ENCODE assay signal across 11 cellular contexts in genomic region chr4:137541866-137542648, GRCh38. TPM values are rescaled to one million over a fixed set of nuclear protein-coding genes. Genes with fewer than 3 reads are reported as not detected.
DNase-seq lines count a peak whose midpoint lies in the region; ATAC-seq and TF ChIP-seq lines count a peak whose summit lies in the region.
"Had no signal": no experiment of that assay in that cellular context is flagged by ENCODE, and none has a peak within 500 bp of the region (broad histone marks: within the 10 kb centered on the region; RNA-seq: fewer than 3 reads in every experiment).

No MANE protein-coding gene starts in this region.

- H3K36me3 ChIP-seq in iPS-18a (ENCODE audit: control insufficient read depth, low read depth, low read length) (no peaks in the 10 kb centered on the region), skeletal muscle tissue (ENCODE audit: control insufficient read depth in 3 of 3, insufficient read depth in 3 of 3, low read length in 3 of 3) (no peaks in the 10 kb centered on the region), Karpas-422 (ENCODE audit: insufficient read depth, low read length) (no peaks in the 10 kb centered on the region)

- H3K9me3 ChIP-seq in iPS-18a (ENCODE audit: control insufficient read depth, low read depth, low read length) (no peaks in the 10 kb centered on the region), skeletal muscle tissue (ENCODE audit: control insufficient read depth in 3 of 3, low read length in 3 of 3) (no peaks in the 10 kb centered on the region), Karpas-422 (ENCODE audit: low read length) (peaks cover 3% of the 10 kb centered on the region; the same call in 1 of the 2 replicates)

- H3K36me3 Mint-ChIP-seq in WTC11, result no peaks in the 10 kb centered on the region
- H3K36me3 Mint-ChIP-seq: activated CD4-positive, alpha-beta memory T cell treated with anti-CD3 and anti-CD28 coated beads for 36 hours; activated naive CD4-positive, alpha-beta T cell treated with anti-CD3 and anti-CD28 coated beads, Interleukin-2, amount 50 U/mL, for 72 hours had no signal

- H3K9me3 Mint-ChIP-seq in WTC11, result peaks cover 3% of the 10 kb centered on the region; the same call in 1 of the 2 replicates
- H3K9me3 Mint-ChIP-seq: dendritic cell treated with granulocyte-macrophage colony-stimulating factor and Interleukin-4, amounts not matched to agents 40 ng/mL and 50 ng/mL, for 4 days had no signal

- peaks cover 62% of the 10 kb centered on the region for H3K4me1 Mint-ChIP-seq in WTC11

- DNase-seq in HFF-Myc (ENCODE audit: extremely low read depth, low read depth) (no peak), WTC11 (ENCODE audit: low spot score) (no peak), Karpas-422 (no peak), NCI-H446 (lab: John Stamatoyannopoulos, UW) (no peak), GM13977 (ENCODE audit: low spot score) (no peak)
- DNase-seq: activated CD4-positive, alpha-beta memory T cell treated with anti-CD3 and anti-CD28 coated beads for 36 hours had no signal

- H3K4me3 ChIP-seq in HFF-Myc (replicated peaks; ENCODE audit: low read depth, low read length) (peak overlapping the region; percentile 14; the same call in 1 of the 2 replicates), iPS-18a (ENCODE audit: low read length) (peak overlapping the region; percentile 4), skeletal muscle tissue (ENCODE audit: low read length in 3 of 3) (peak overlapping the region in 1 of 3 donors; percentile 59), Karpas-422 (ENCODE audit: low read length) (no peak overlapping the region)

- H2AFZ ChIP-seq in Karpas-422 (ENCODE audit: low read length), result no peak overlapping the region

- in situ Hi-C loops in GM13977 (cut with MboI; ENCODE audit: low pct_unique_long_range_greater_than_20kb, low sequenced_read_pairs, unreplicated experiment), result no loop called here

- no peaks in the 10 kb centered on the region for H3K27me3 ChIP-seq in iPS-18a (ENCODE audit: control insufficient read depth, insufficient read depth, low read length)
- no peaks in the 10 kb centered on the region for H3K27me3 ChIP-seq in skeletal muscle tissue (ENCODE audit: control insufficient read depth in 3 of 3, insufficient read depth in 3 of 3, low read length in 3 of 3)
- no peaks in the 10 kb centered on the region for H3K27me3 ChIP-seq in Karpas-422 (ENCODE audit: low read length)

- no peak overlapping the region for H3K9ac ChIP-seq in iPS-18a (ENCODE audit: low read length)
- H3K9ac ChIP-seq in skeletal muscle tissue (ENCODE audit: low read depth in 1 of 3, low read length in 3 of 3), result no peak overlapping the region
- H3K9ac ChIP-seq in Karpas-422 (ENCODE audit: low read length), result no peak overlapping the region

- no peak for TF ChIP-seq CTCF in HFF-Myc (IDR thresholded peaks at IDR 0.05; ENCODE audit: low read depth, low read length, missing control alignments)
- TF ChIP-seq CTCF in WTC11 (IDR thresholded peaks at IDR 0.05), result no peak
- no peak for TF ChIP-seq CTCF in GM13977 (IDR thresholded peaks at IDR 0.05; ENCODE audit: extremely low read depth, insufficient read depth, missing control alignments)

- H3K4me1 ChIP-seq in iPS-18a (ENCODE audit: control insufficient read depth, low read depth, low read length) (peaks cover 64% of the 10 kb centered on the region), skeletal muscle tissue (ENCODE audit: control insufficient read depth in 3 of 3, insufficient read depth in 3 of 3, low read length in 3 of 3) (peaks cover 0 to 9% (median 0%) of the 10 kb centered on the region in 3 donors), Karpas-422 (ENCODE audit: low read length) (no peaks in the 10 kb centered on the region)

- POLR2A ChIA-PET in WTC11 (lab: Charles Lee), result no interaction called here

- CTCF ChIA-PET in WTC11 (lab: Charles Lee), result no interaction called here

- peak overlapping the region; percentile 97; the same call in 1 of the 2 replicates for H3K27ac Mint-ChIP-seq in WTC11
- H3K27ac Mint-ChIP-seq: activated CD4-positive, alpha-beta memory T cell treated with anti-CD3 and anti-CD28 coated beads for 36 hours; activated naive CD4-positive, alpha-beta T cell treated with anti-CD3 and anti-CD28 coated beads, Interleukin-2, amount 50 U/mL, for 72 hours; dendritic cell treated with granulocyte-macrophage colony-stimulating factor and Interleukin-4, amounts not matched to agents 40 ng/mL and 50 ng/mL, for 4 days had no signal

- H3K27ac ChIP-seq in iPS-18a (ENCODE audit: low read length) (no peak overlapping the region), skeletal muscle tissue (ENCODE audit: low read depth, low read length) (peak overlapping the region; percentile 42), Karpas-422 (ENCODE audit: low read length) (no peak overlapping the region)

- ATAC-seq in WTC11, result no peak
- no peak for ATAC-seq in GM21515 (IDR thresholded peaks at IDR 0.05; ENCODE audit: unreplicated experiment)
- ATAC-seq: activated naive CD4-positive, alpha-beta T cell treated with anti-CD3 and anti-CD28 coated beads, Interleukin-2, amount 50 U/mL, for 72 hours had no signal

- no peak overlapping the region for H3K4me2 ChIP-seq in Karpas-422 (ENCODE audit: low read depth, low read length, poor library complexity, severe bottlenecking)

- H3K79me2 ChIP-seq in Karpas-422 (ENCODE audit: low read length), result no peaks in the 10 kb centered on the region

- H3K4me3 Mint-ChIP-seq in WTC11, result no peak overlapping the region
- H3K4me3 Mint-ChIP-seq: activated CD4-positive, alpha-beta memory T cell treated with anti-CD3 and anti-CD28 coated beads for 36 hours; dendritic cell treated with granulocyte-macrophage colony-stimulating factor and Interleukin-4, amounts not matched to agents 40 ng/mL and 50 ng/mL, for 4 days had no signal

- peaks cover 11% of the 10 kb centered on the region for H3K27me3 Mint-ChIP-seq in WTC11 (ENCODE audit: low read depth)
- H3K27me3 Mint-ChIP-seq: activated CD4-positive, alpha-beta memory T cell treated with anti-CD3 and anti-CD28 coated beads for 36 hours; dendritic cell treated with granulocyte-macrophage colony-stimulating factor and Interleukin-4, amounts not matched to agents 40 ng/mL and 50 ng/mL, for 4 days had no signal

- H4K20me1 ChIP-seq in Karpas-422 (ENCODE audit: insufficient read depth, low read depth, low read length), result no peaks in the 10 kb centered on the region

- H3K9me2 ChIP-seq in Karpas-422 (replicated peaks; ENCODE audit: insufficient read depth, low read length), result no peaks in the 10 kb centered on the region

TF ChIP-seq in WTC11, 78 proteins besides CTCF, POLR2A, EP300 and RAD21:
- TF ChIP-seq IRF1 (CRISPR knock-in tag; IDR thresholded peaks at IDR 0.05) (no peak), ZMAT4 (CRISPR knock-in tag; IDR thresholded peaks at IDR 0.05) (no peak), ZNF263 (CRISPR knock-in tag; IDR thresholded peaks at IDR 0.05; ENCODE audit: low read depth) (no peak), NR2C2 (CRISPR knock-in tag; IDR thresholded peaks at IDR 0.05) (no peak), ATF6 (CRISPR knock-in tag; IDR thresholded peaks at IDR 0.05) (no peak), ZNF121 (CRISPR knock-in tag; IDR thresholded peaks at IDR 0.05) (no peak), GTF2I (CRISPR knock-in tag; conservative IDR thresholded peaks at IDR 0.05) (no peak), RELA (CRISPR knock-in tag; IDR thresholded peaks at IDR 0.05; ENCODE audit: borderline replicate concordance) (no peak), CBFB (CRISPR knock-in tag; IDR thresholded peaks at IDR 0.05; ENCODE audit: low read depth) (no peak)
TF ChIP-seq in WTC11: peak in this region for 0.

RNA-seq across cellular contexts. Expression of gene PCDH18, which starts 9.8 kb away (rescaled TPM):
- 28.0 to 41.2 TPM (median 38.8 TPM) in 3 replicates for total RNA-seq in WTC11 (2021)
- 57.4 TPM for total RNA-seq in skeletal muscle tissue
- not detected in 2 replicates for total RNA-seq in Karpas-422 (2014; rRNA removed; shearing (Covaris generic); ENCODE audit: low replicate concordance)

Comparison
In these comparisons a context has a peak if more than half of its experiments do, and no peak if none do; other contexts are left out.
1. RNA of gene PCDH18, which starts 9.8 kb away (total RNA-seq): 57.4 TPM in skeletal muscle tissue (single experiment) and 28.0 to 41.2 TPM in WTC11; not detected in Karpas-422; every median in the first group is over 10 times any median in the second.